Comparison of ENCODE assay signal across 2 cellular contexts in the genomic region with DNA sequence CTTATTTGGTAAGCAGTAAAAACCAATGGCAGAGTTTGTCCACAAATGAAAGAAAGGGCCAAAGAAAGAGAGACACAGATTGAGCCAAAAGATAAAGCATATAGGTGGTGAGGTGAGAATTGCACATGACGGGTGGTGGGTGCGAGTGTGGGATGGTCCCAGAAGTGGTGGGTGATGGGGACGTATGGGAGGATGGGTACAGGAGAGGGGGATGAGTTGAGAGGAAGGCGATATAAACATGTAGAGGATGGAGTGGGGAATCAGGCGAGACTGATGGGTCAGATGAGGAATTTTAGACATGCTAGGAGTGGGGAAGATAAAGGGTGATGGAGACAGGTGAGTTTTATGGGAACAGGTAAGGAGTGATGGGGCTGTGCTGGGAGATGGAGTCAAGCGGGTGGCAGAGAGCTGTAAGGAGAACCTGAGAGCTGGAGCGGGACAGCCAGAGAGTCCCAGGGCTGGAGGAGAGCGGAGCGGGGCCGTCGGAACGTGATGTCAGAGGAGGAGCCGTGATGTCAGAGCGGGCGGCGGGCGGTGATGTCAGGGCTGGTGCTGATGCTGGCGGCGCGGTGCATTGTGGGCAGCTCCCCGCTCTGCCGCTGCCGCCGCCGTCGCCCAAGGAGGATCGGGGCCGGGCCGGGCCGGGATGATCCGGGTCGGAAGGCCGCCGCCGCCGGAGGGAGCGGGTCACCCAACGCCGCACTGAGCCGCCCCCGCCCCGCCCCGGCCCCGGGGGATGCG.
TF ChIP-seq lines count a peak whose summit lies in the region.

A gene (plus strand): TSS at position 574 of the 741 bp plus-strand sequence. CDS start 3,180 bp downstream, outside the sequence.

TF ChIP-seq in H1, 55 proteins besides CTCF, POLR2A, EP300 and RAD21 (continued from another document):
- no peak for TF ChIP-seq CHD2 (IDR thresholded peaks at IDR 0.05; ENCODE audit: low read length)
- no peak for TF ChIP-seq TBP (IDR thresholded peaks at IDR 0.05; ENCODE audit: low read depth, low read length)
- TF ChIP-seq KDM1A (IDR thresholded peaks at IDR 0.05; ENCODE audit: borderline replicate concordance, low read length) = peak; percentile 88

TF ChIP-seq in HEK293T, 16 proteins besides CTCF, POLR2A, EP300 and RAD21 (continued from another document):
- TF ChIP-seq CTBP1 (IDR thresholded peaks at IDR 0.05; ENCODE audit: borderline replicate concordance) = no peak
- no peak for TF ChIP-seq L3MBTL2 (conservative IDR thresholded peaks at IDR 0.05)
- TF ChIP-seq ARNT (IDR thresholded peaks at IDR 0.05) = no peak
- TF ChIP-seq ZNF384 (IDR thresholded peaks at IDR 0.05) = no peak
- TF ChIP-seq BHLHE40 (IDR thresholded peaks at IDR 0.05; ENCODE audit: borderline replicate concordance) = no peak
- TF ChIP-seq ELF4 (IDR thresholded peaks at IDR 0.05) = no peak
- TF ChIP-seq HDGF (IDR thresholded peaks at IDR 0.05; ENCODE audit: borderline replicate concordance) = no peak
- no peak for TF ChIP-seq LEF1 (IDR thresholded peaks at IDR 0.05; ENCODE audit: borderline replicate concordance)
TF ChIP-seq in HEK293T: peak in this region for 0.
